In the genomic region with DNA sequence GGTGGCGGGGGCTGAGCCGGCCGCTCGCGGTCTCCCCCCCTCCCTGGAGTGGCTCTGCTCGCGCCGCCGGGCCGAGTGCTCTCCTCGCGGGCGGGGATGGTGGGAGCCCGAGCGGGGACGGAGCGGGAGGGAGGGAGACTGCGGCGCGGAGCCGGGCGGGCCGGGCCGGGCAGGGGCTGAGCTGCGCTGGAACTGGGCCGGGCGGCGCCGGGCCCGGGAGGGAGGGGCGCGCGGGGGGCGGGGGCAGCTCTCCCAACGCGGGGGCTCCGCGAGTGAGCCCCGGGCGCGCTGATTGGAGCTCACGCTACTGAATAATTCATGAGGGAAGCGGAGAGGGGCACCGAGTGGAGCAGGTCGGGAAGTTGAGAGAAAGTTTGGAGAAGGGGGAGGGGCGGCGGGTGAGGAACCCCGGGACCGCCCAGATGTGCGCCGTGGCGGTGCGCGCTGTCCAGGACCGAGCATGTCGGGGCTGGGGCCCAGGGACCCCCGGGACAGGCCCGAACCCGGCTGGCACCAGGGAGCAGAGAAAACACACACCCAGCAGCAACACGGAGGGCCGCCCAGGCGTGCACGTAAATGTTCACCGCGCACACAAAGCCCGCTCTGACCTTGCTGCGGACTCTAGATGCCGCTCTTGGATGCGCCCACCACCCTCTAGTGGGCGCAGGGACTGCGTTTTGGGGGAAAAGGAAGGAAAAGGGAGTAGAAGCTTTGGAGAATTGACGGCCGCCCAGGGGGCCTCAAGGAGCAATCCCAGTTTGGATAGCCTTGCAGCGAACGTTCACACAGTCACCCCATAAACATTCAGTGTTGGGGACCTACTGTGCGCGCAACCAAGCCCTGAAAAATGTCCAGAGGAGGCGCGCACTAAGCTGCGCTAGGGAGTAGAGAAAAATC, we compare ENCODE assay signal across 8 cellular contexts. TPM values are rescaled to one million over a fixed set of nuclear protein-coding genes. Genes with fewer than 3 reads are reported as not detected.
DNase-seq lines count a peak whose midpoint lies in the region; ATAC-seq, FAIRE-seq and TF ChIP-seq lines count a peak whose summit lies in the region.

A gene (minus strand): TSS at position 194 of the 897 bp plus-strand sequence. CDS start 493 bp downstream, outside the sequence.

- H3K27me3 ChIP-seq in H1 (replicated peaks in 1 of 4; ENCODE audit: control insufficient read depth in 3 of 4, extremely low read depth in 1 of 4, insufficient read depth in 3 of 4, low read length in 3 of 4) (no peaks in the 10 kb centered on the region), lung (ENCODE audit: control insufficient read depth, insufficient read depth) (no peaks in the 10 kb centered on the region), thoracic aorta (replicated peaks; ENCODE audit: insufficient read depth) (peaks cover 18% of the 10 kb centered on the region)

- H4K20me1 ChIP-seq in H1 (replicated peaks in 1 of 2; ENCODE audit: control insufficient read depth in 1 of 2, insufficient read depth in 2 of 2, low read length in 2 of 2): peaks cover 14 to 24% of the 10 kb centered on the region in 2 experiments

- peak within 1 kb of the TSS; percentile 50; the same call in 1 of the 2 replicates for H2BK5ac ChIP-seq in H1 (ENCODE audit: low read depth, low read length)

- FAIRE-seq in H54 (lab: Jason Lieb, UNC) (no peak), H1 (lab: Jason Lieb, UNC) (no peak)

- peak within 1 kb of the TSS; percentile 60 for H3K18ac ChIP-seq in H1 (ENCODE audit: extremely low read depth, low read length)

- H2AFZ ChIP-seq in H1 (ENCODE audit: low read length): no peak within 1 kb of the TSS; the same call in 1 of the 2 replicates

- peak within 1 kb of the TSS; percentile 81 to 96 (median 88) for H3K9ac ChIP-seq in H1 (replicated peaks in 1 of 4; ENCODE audit: extremely low read depth in 1 of 4, low read depth in 3 of 4, low read length in 3 of 4)

- peak within 1 kb of the TSS; percentile 91 for H4K8ac ChIP-seq in H1 (ENCODE audit: extremely low read depth, insufficient read depth, low read length)

- TF ChIP-seq EP300 in H1 (IDR thresholded peaks at IDR 0.05; ENCODE audit: borderline replicate concordance in 1 of 2, low read depth in 2 of 2, low read length in 2 of 2): no peak

- H2BK15ac ChIP-seq in H1 (ENCODE audit: low read length): peak within 1 kb of the TSS; percentile 72; the same call in 1 of the 2 replicates

- no peak within 1 kb of the TSS for H3K23ac ChIP-seq in H1 (ENCODE audit: insufficient read length)

- 1% methylated on average over 27 of the region's 80 CpGs; no CpG with 5 or more reads in 1 of the 2 experiments for WGBS in H1 (ENCODE audit: extremely low coverage in 1 of 2, insufficient coverage in 1 of 2, insufficient read length in 1 of 2, insufficient replicate concordance in 2 of 2, low coverage in 1 of 2, low lambda C conversion rate in 2 of 2, missing lambda C conversion rate in 1 of 2), 2 experiments
- 0 to 1% methylated on average over 57 to 80 of the region's 80 CpGs for WGBS in lung, 2 donors

- peak within 1 kb of the TSS; percentile 65 for H2BK120ac ChIP-seq in H1 (replicated peaks; ENCODE audit: low read depth, low read length)

- peak within 1 kb of the TSS; percentile 81 for H3K27ac ChIP-seq in H1 (ENCODE audit: low read depth, low read length)
- H3K27ac ChIP-seq in lung (ENCODE audit: low read depth in 1 of 2, low read length in 1 of 2): peak within 1 kb of the TSS; percentile 87 to 94
- no peak within 1 kb of the TSS for H3K27ac ChIP-seq in thoracic aorta

- peak within 1 kb of the TSS; percentile 85; the same call in 1 of the 2 replicates for H2AK5ac ChIP-seq in H1 (ENCODE audit: low read depth, low read length)

- CTCF ChIA-PET in H1 (lab: Charles Lee; ENCODE audit: partially characterized antibody): interaction anchor here (0.6 to 3.9 kb wide), 21 partner anchors 8 to 238 kb away, joined by 3 to 65 read pairs (median 3); a partner anchor contains a TSS

- peak within 1 kb of the TSS; percentile 68 for H4K91ac ChIP-seq in H1 (replicated peaks; ENCODE audit: insufficient read length, low read length)

- peak within 1 kb of the TSS; percentile 78 for H3K56ac ChIP-seq in H1 (replicated peaks; ENCODE audit: insufficient read length, low read depth, low read length)

- H3K4ac ChIP-seq in H1 (replicated peaks; ENCODE audit: insufficient read length, low read depth, low read length): peak within 1 kb of the TSS; percentile 96

- H3K4me3 ChIP-seq in H1 (ENCODE audit: extremely low read depth in 1 of 4, insufficient read depth in 2 of 4, low read depth in 3 of 4, low read length in 4 of 4): peak within 1 kb of the TSS; percentile 88 to 100 (median 92)
- peak within 1 kb of the TSS; percentile 45 for H3K4me3 ChIP-seq in lung
- H3K4me3 ChIP-seq in thoracic aorta: peak within 1 kb of the TSS; percentile 71

- POLR2A ChIA-PET in H1 (lab: Charles Lee; ENCODE audit: partially characterized antibody): interaction anchor here (0.6 to 6.5 kb wide), 31 partner anchors 9 to 465 kb away, joined by 3 to 76 read pairs (median 4); a partner anchor contains a TSS

- DNase-seq in AG08396 (ENCODE audit: low spot score): peak; percentile 87
- DNase-seq in H54 (ENCODE audit: insufficient read length, low spot score): peak; percentile 81
- DNase-seq in SK-N-DZ (ENCODE audit: low spot score): peak; percentile 48
- peak in 1 of 2 experiments; percentile 93 for DNase-seq in H1 (ENCODE audit: low read depth in 1 of 2, low spot score in 2 of 2)
- peak; percentile 80 for DNase-seq in lung (ENCODE audit: low spot score)
- DNase-seq in thoracic aorta (ENCODE audit: low spot score): no peak
- no peak for DNase-seq in NCI-H187 (lab: John Stamatoyannopoulos, UW)

- H3K79me2 ChIP-seq in H1 (ENCODE audit: control insufficient read depth in 1 of 2, insufficient read depth in 2 of 2, low read length in 2 of 2): peaks cover 7 to 38% of the 10 kb centered on the region in 2 experiments

- H2BK20ac ChIP-seq in H1 (ENCODE audit: low read length): no peak within 1 kb of the TSS

- peaks cover 15% of the 10 kb centered on the region for H3K23me2 ChIP-seq in H1 (ENCODE audit: low read depth, low read length)

- peak within 1 kb of the TSS; percentile 90 to 92 for H3K4me2 ChIP-seq in H1 (ENCODE audit: insufficient read depth in 1 of 2, low read depth in 2 of 2, low read length in 2 of 2)

- ATAC-seq in lung (ENCODE audit: insufficient read depth, low FRiP score): peak; percentile 69
- ATAC-seq in thoracic aorta (ENCODE audit: insufficient number of reproducible peaks, low FRiP score, low read depth): peak; percentile 40
- no peak for ATAC-seq in GM21717 (IDR thresholded peaks at IDR 0.05; ENCODE audit: unreplicated experiment)

- TF ChIP-seq POLR2A in H54 (IDR thresholded peaks at IDR 0.05; ENCODE audit: low read depth, low read length) (peak; percentile 39; the same call in 1 of the 2 replicates), H1 (IDR thresholded peaks at IDR 0.05; ENCODE audit: control extremely low read depth in 1 of 2, low read depth in 2 of 2, low read length in 2 of 2) (peak in 1 of 2 experiments; percentile 30; a peak in 1 of 3 replicates)

- peak; percentile 30 to 60; a peak in 3 of 4 replicates for TF ChIP-seq RAD21 in H1 (IDR thresholded peaks at IDR 0.05 in 1 of 2, conservative IDR thresholded peaks at IDR 0.05 in 1 of 2; ENCODE audit: low read depth in 2 of 2, low read length in 2 of 2)

- H3K9me3 ChIP-seq in H1 (ENCODE audit: insufficient read depth in 2 of 2, low read depth in 1 of 2, low read length in 1 of 2) (no peaks in the 10 kb centered on the region), lung (ENCODE audit: control insufficient read depth in 2 of 2, insufficient read depth in 1 of 2, low read length in 1 of 2) (no peaks in the 10 kb centered on the region), thoracic aorta (no peaks in the 10 kb centered on the region)

- peak within 1 kb of the TSS; percentile 50 for H3K14ac ChIP-seq in H1 (ENCODE audit: insufficient read length)

- peak within 1 kb of the TSS; percentile 44; the same call in 1 of the 2 replicates for H2BK12ac ChIP-seq in H1 (ENCODE audit: low read depth, low read length)

- TF ChIP-seq CTCF in H1 (IDR thresholded peaks at IDR 0.05; ENCODE audit: control extremely low read depth in 1 of 3, insufficient read depth in 1 of 3, low read depth in 1 of 3, low read length in 3 of 3): peak; percentile 55 to 63 (median 61)
- TF ChIP-seq CTCF in lung (IDR thresholded peaks at IDR 0.05; ENCODE audit: control extremely low read depth, extremely low read depth): no peak
- TF ChIP-seq CTCF in thoracic aorta (IDR thresholded peaks at IDR 0.05): no peak

- peak within 1 kb of the TSS; percentile 93 for H4K5ac ChIP-seq in H1 (ENCODE audit: insufficient read length, low read depth, low read length)

- peaks cover 5% of the 10 kb centered on the region; the same call in 1 of the 2 replicates for H3K79me1 ChIP-seq in H1 (ENCODE audit: low read depth, low read length)

- H3K36me3 ChIP-seq in H1 (ENCODE audit: control insufficient read depth in 2 of 4, insufficient read depth in 4 of 4, low read length in 3 of 4) (peaks cover 9 to 14% (median 13%) of the 10 kb centered on the region in 4 experiments; a peak in 7 of 8 replicates), lung (ENCODE audit: control insufficient read depth in 2 of 2, insufficient read depth in 2 of 2, low read length in 2 of 2) (peaks cover 0 to 7% of the 10 kb centered on the region in 2 donors), thoracic aorta (no peaks in the 10 kb centered on the region)

- H3K4me1 ChIP-seq in H1 (replicated peaks in 1 of 4; ENCODE audit: control insufficient read depth in 3 of 4, insufficient read depth in 4 of 4, low read length in 3 of 4) (peaks cover 0 to 13% (median 10%) of the 10 kb centered on the region in 4 experiments; a peak in 6 of 7 replicates), lung (ENCODE audit: control insufficient read depth in 2 of 2, insufficient read depth in 2 of 2, low read length in 2 of 2) (peaks cover 0 to 4% of the 10 kb centered on the region in 2 donors), thoracic aorta (ENCODE audit: control insufficient read depth in 1 of 2, low read depth in 2 of 2) (peaks cover 0 to 19% of the 10 kb centered on the region in 2 donors)

TF ChIP-seq in H1, 55 proteins besides CTCF, POLR2A, EP300 and RAD21 (continues in another document):
- TF ChIP-seq SP1 (IDR thresholded peaks at IDR 0.05; ENCODE audit: low read depth, low read length): peak; percentile 33; the same call in 1 of the 2 replicates

RNA-seq across cellular contexts. Expression of the gene that starts here (rescaled TPM):
- 1.9 and 3.4 TPM in 2 replicates for polyA plus RNA-seq in SK-N-DZ (2014; cell fraction: cytosol; rRNA removed)
- polyA plus RNA-seq in SK-N-DZ (2014; cell fraction: nucleus; rRNA removed): 1.2 and 1.4 TPM in 2 replicates
- total RNA-seq in H1 (2021; fragmentation: NEBNext Ultra II Directional; extraction: Animal tissue kit (Norgen Biotek cat#: 25700)): 113 and 122 TPM in 2 replicates
- polyA plus RNA-seq in H1 (2011; rRNA removed) (85.0 and 141 TPM in 2 replicates), lung (10 to 100 TPM; 21.7 to 45.7 TPM)
- 99.8 TPM for polyA plus RNA-seq in H1 (2011; cell fraction: cytosol; rRNA removed)
- polyA plus RNA-seq in H1 (2011; cell fraction: nucleus; rRNA removed): 125 TPM
- 87.6 to 114 TPM (median 107 TPM) in 4 replicates for polyA plus RNA-seq in H1 (2012, experiment 1 of 2)
- polyA plus RNA-seq in H1 (2012, experiment 2 of 2): 115 TPM
- polyA plus RNA-seq in H1 (2013, experiment 1 of 2): 95.4 TPM
- polyA plus RNA-seq in H1 (2013, experiment 2 of 2): 95.7 TPM
- polyA minus RNA-seq in H1 (2011; rRNA and poly(A)+ RNA removed): 97.8 and 111 TPM in 2 replicates
- polyA minus RNA-seq in H1 (2011; cell fraction: cytosol; rRNA and poly(A)+ RNA removed): 105 TPM
- polyA minus RNA-seq in H1 (2011; cell fraction: nucleus; rRNA and poly(A)+ RNA removed): 57.6 TPM
- total RNA-seq in lung (10 to 100 TPM; 55.2 to 64.2 TPM), thoracic aorta (10 to 100 TPM; 20.5 to 29.4 TPM)

Comparison
In these comparisons a context has a peak if more than half of its experiments do, and no peak if none do; other contexts are left out.
1. DNase-seq: peak in AG08396 (single experiment), H54 (single experiment), SK-N-DZ (single experiment) and lung (single experiment); none in thoracic aorta (single experiment) and NCI-H187 (0 of 2).
2. H3K27ac ChIP-seq: peak in H1 (single experiment) and lung (2 of 2); none in thoracic aorta (0 of 2).
3. CTCF ChIP-seq: peak in H1 (3 of 3); none in lung (single experiment) and thoracic aorta (single experiment).
4. Peak in every context shown above with its lines, with median percentiles within 50 percentile points of each other: H3K4me3 ChIP-seq.